1 cellular context compared by ENCODE assay signal in genomic region chr20:37342231-37343177, GRCh38.
TF ChIP-seq lines count a peak whose summit lies in the region.

No MANE protein-coding gene starts in this region.

TF ChIP-seq in HepG2, 621 proteins besides CTCF, POLR2A, EP300 and RAD21 (continued from another document and continues in another):
- no peak for TF ChIP-seq ZNF609 (CRISPR knock-in tag; IDR thresholded peaks at IDR 0.05; ENCODE audit: borderline replicate concordance)
- no peak for TF ChIP-seq DPF2 (CRISPR knock-in tag; IDR thresholded peaks at IDR 0.05; ENCODE audit: borderline replicate concordance, low read depth)
- no peak for TF ChIP-seq ZNF280B (CRISPR knock-in tag; IDR thresholded peaks at IDR 0.05; ENCODE audit: borderline replicate concordance)
- no peak for TF ChIP-seq ZNF143 (CRISPR knock-in tag; IDR thresholded peaks at IDR 0.05)
- no peak for TF ChIP-seq TBP (CRISPR knock-in tag; IDR thresholded peaks at IDR 0.05)
- TF ChIP-seq SPEN (CRISPR knock-in tag; IDR thresholded peaks at IDR 0.05; ENCODE audit: low read depth) = no peak
- TF ChIP-seq ZNF34 (CRISPR knock-in tag; IDR thresholded peaks at IDR 0.05; ENCODE audit: borderline replicate concordance) = peak; percentile 77; the same call in 1 of the 2 replicates
- no peak for TF ChIP-seq KDM3A (CRISPR knock-in tag; IDR thresholded peaks at IDR 0.05; ENCODE audit: low read depth)
- TF ChIP-seq ZNF367 (CRISPR knock-in tag; IDR thresholded peaks at IDR 0.05; ENCODE audit: borderline replicate concordance) = no peak
- TF ChIP-seq ZFP36L2 (CRISPR knock-in tag; IDR thresholded peaks at IDR 0.05) = no peak
- no peak for TF ChIP-seq ZNF615 (CRISPR knock-in tag; IDR thresholded peaks at IDR 0.05; ENCODE audit: borderline replicate concordance)
- no peak for TF ChIP-seq TAF1 (CRISPR knock-in tag; IDR thresholded peaks at IDR 0.05)
- no peak for TF ChIP-seq SALL1 (CRISPR knock-in tag; IDR thresholded peaks at IDR 0.05)
- no peak for TF ChIP-seq ZFP1 (CRISPR knock-in tag; IDR thresholded peaks at IDR 0.05)
- no peak for TF ChIP-seq FOXA1 (IDR thresholded peaks at IDR 0.05)
- 0 out of 2 replicates have a peak, but pooled peaks have one; percentile 10 for TF ChIP-seq FOXA1 (CRISPR knock-in tag; IDR thresholded peaks at IDR 0.05)
- TF ChIP-seq ATF2 (CRISPR knock-in tag; IDR thresholded peaks at IDR 0.05) = no peak
- no peak for TF ChIP-seq NFIB (CRISPR knock-in tag; IDR thresholded peaks at IDR 0.05; ENCODE audit: borderline replicate concordance)
- no peak for TF ChIP-seq AKAP8 (CRISPR knock-in tag; IDR thresholded peaks at IDR 0.05)
- no peak for TF ChIP-seq ZNF10 (CRISPR knock-in tag; IDR thresholded peaks at IDR 0.05; ENCODE audit: borderline replicate concordance, low read depth)
- no peak for TF ChIP-seq TFDP1 (CRISPR knock-in tag; IDR thresholded peaks at IDR 0.05; ENCODE audit: borderline replicate concordance)
- TF ChIP-seq ZNF83 (CRISPR knock-in tag; IDR thresholded peaks at IDR 0.05; ENCODE audit: borderline replicate concordance) = no peak
- no peak for TF ChIP-seq ZNF660 (CRISPR knock-in tag; IDR thresholded peaks at IDR 0.05; ENCODE audit: borderline replicate concordance, low read depth)
- TF ChIP-seq HOXA3 (CRISPR knock-in tag; IDR thresholded peaks at IDR 0.05) = 0 out of 2 replicates have a peak, but pooled peaks have one; percentile 31
- TF ChIP-seq ZBTB21 (CRISPR knock-in tag; IDR thresholded peaks at IDR 0.05) = no peak
- TF ChIP-seq KIAA2018 (CRISPR knock-in tag; IDR thresholded peaks at IDR 0.05; ENCODE audit: borderline replicate concordance) = no peak
- no peak for TF ChIP-seq ZNF230 (CRISPR knock-in tag; IDR thresholded peaks at IDR 0.05)
- no peak for TF ChIP-seq MEIS2 (CRISPR knock-in tag; IDR thresholded peaks at IDR 0.05)
- no peak for TF ChIP-seq ZNF552 (CRISPR knock-in tag; IDR thresholded peaks at IDR 0.05; ENCODE audit: borderline replicate concordance)
- TF ChIP-seq PAF1 (CRISPR knock-in tag; IDR thresholded peaks at IDR 0.05) = no peak
- no peak for TF ChIP-seq ZNF383 (CRISPR knock-in tag; IDR thresholded peaks at IDR 0.05; ENCODE audit: borderline replicate concordance)
- no peak for TF ChIP-seq ARID3A (IDR thresholded peaks at IDR 0.05; ENCODE audit: low read depth, low read length)
- no peak for TF ChIP-seq KLF16 (CRISPR knock-in tag; IDR thresholded peaks at IDR 0.05)
- TF ChIP-seq MTF2 (CRISPR knock-in tag; IDR thresholded peaks at IDR 0.05; ENCODE audit: borderline replicate concordance) = no peak
- no peak for TF ChIP-seq ZNF546 (CRISPR knock-in tag; conservative IDR thresholded peaks at IDR 0.05)
- no peak for TF ChIP-seq PAWR (CRISPR knock-in tag; IDR thresholded peaks at IDR 0.05; ENCODE audit: borderline replicate concordance)
- no peak for TF ChIP-seq HDAC1 (CRISPR knock-in tag; IDR thresholded peaks at IDR 0.05)
- no peak for TF ChIP-seq ZBTB25 (CRISPR knock-in tag; IDR thresholded peaks at IDR 0.05)
- 0 out of 2 replicates have a peak, but pooled peaks have one; percentile 48 for TF ChIP-seq ZC3H4 (CRISPR knock-in tag; IDR thresholded peaks at IDR 0.05; ENCODE audit: borderline replicate concordance)
- no peak for TF ChIP-seq ZEB1 (IDR thresholded peaks at IDR 0.05; ENCODE audit: insufficient replicate concordance, low read depth)
- peak; percentile 29; the same call in 1 of the 2 replicates for TF ChIP-seq SMC3 (IDR thresholded peaks at IDR 0.05; ENCODE audit: low read length)
- TF ChIP-seq ZNF709 (CRISPR knock-in tag; IDR thresholded peaks at IDR 0.05) = no peak
- peak; percentile 45 for TF ChIP-seq SRSF1 (optimal IDR thresholded peaks at IDR 0.05; ENCODE audit: low read depth, low read length)
- no peak for TF ChIP-seq ZNF431 (CRISPR knock-in tag; IDR thresholded peaks at IDR 0.05; ENCODE audit: borderline replicate concordance, low read depth)
